In genomic region chr11:63686912-63687311, GRCh38 we compare ENCODE assay signal across 14 cellular contexts.
"Had no signal": no experiment of that assay in that cellular context is flagged by ENCODE, and none has a peak within 500 bp of the region (broad histone marks: within the 10 kb centered on the region; RNA-seq: fewer than 3 reads in every experiment).

No MANE protein-coding gene starts in this region.

- H3K9me3 ChIP-seq: spleen had no signal

- H3K36me3 ChIP-seq: spleen had no signal

- H3K27me3 Mint-ChIP-seq: activated naive CD8-positive, alpha-beta T cell treated with anti-CD3 and anti-CD28 coated beads, Interleukin-2, amount 10 ng/mL, durations not matched to agents 7 days and 5 days; naive thymus-derived CD8-positive, alpha-beta T cell; stimulated activated memory B cell treated with anti-CD40 and anti-IgM and Interleukin-4, amounts not matched to agents 10 μg/mL and 1 μg/mL and 100 μg/mL, for 72 hours; type B pancreatic cell had no signal

- ATAC-seq: naive thymus-derived CD8-positive, alpha-beta T cell; sciatic nerve; stimulated activated memory B cell treated with anti-CD40 and anti-IgM and Interleukin-4, amounts not matched to agents 10 μg/mL and 1 μg/mL and 100 μg/mL, for 72 hours had no signal

- H3K9me3 Mint-ChIP-seq: activated naive CD8-positive, alpha-beta T cell treated with anti-CD3 and anti-CD28 coated beads, Interleukin-2, amount 10 ng/mL, durations not matched to agents 7 days and 5 days; naive thymus-derived CD8-positive, alpha-beta T cell; stimulated activated memory B cell treated with anti-CD40 and anti-IgM and Interleukin-4, amounts not matched to agents 10 μg/mL and 1 μg/mL and 100 μg/mL, for 72 hours; type B pancreatic cell had no signal

- H3K4me3 Mint-ChIP-seq: activated naive CD8-positive, alpha-beta T cell treated with anti-CD3 and anti-CD28 coated beads, Interleukin-2, amount 10 ng/mL, durations not matched to agents 7 days and 5 days; naive thymus-derived CD8-positive, alpha-beta T cell; stimulated activated memory B cell treated with anti-CD40 and anti-IgM and Interleukin-4, amounts not matched to agents 10 μg/mL and 1 μg/mL and 100 μg/mL, for 72 hours; type B pancreatic cell had no signal

- H3K27ac Mint-ChIP-seq: activated naive CD8-positive, alpha-beta T cell treated with anti-CD3 and anti-CD28 coated beads, Interleukin-2, amount 10 ng/mL, durations not matched to agents 7 days and 5 days; stimulated activated memory B cell treated with anti-CD40 and anti-IgM and Interleukin-4, amounts not matched to agents 10 μg/mL and 1 μg/mL and 100 μg/mL, for 72 hours; type B pancreatic cell had no signal

- H3K36me3 Mint-ChIP-seq: stimulated activated memory B cell treated with anti-CD40 and anti-IgM and Interleukin-4, amounts not matched to agents 10 μg/mL and 1 μg/mL and 100 μg/mL, for 72 hours had no signal

- H3K27me3 ChIP-seq: spleen had no signal

- DNase-seq: activated CD4-positive, alpha-beta T cell treated with anti-CD3 and anti-CD28 coated beads, Interleukin-2, amount 50 U/mL, for 4 hours; activated CD4-positive, CD25-positive, alpha-beta regulatory T cell treated with anti-CD3 and anti-CD28 coated beads, Interleukin-2, amount 50 U/mL, for 72 hours; activated effector memory CD4-positive, alpha-beta T cell treated with anti-CD3 and anti-CD28 coated beads, Interleukin-2, amount 50 U/mL, for 16 hours; activated naive CD8-positive, alpha-beta T cell treated with anti-CD3 and anti-CD28 coated beads, Interleukin-2, amount 10 ng/mL, durations not matched to agents 7 days and 5 days; activated T-cell treated with anti-CD3 and anti-CD28 coated beads, Interleukin-2, amount 50 U/mL, for 1 hour; aorta; hypothalamus; kidney glomerular epithelial cell; naive thymus-derived CD8-positive, alpha-beta T cell; spleen; stimulated activated CD4-positive, alpha-beta T cell treated with anti-CD3 and anti-CD28 coated beads, Interleukin-1b, Interleukin-23, amount 100 ng/mL, for 48 hours had no signal
